21 cellular contexts compared by ENCODE assay signal in the genomic region with DNA sequence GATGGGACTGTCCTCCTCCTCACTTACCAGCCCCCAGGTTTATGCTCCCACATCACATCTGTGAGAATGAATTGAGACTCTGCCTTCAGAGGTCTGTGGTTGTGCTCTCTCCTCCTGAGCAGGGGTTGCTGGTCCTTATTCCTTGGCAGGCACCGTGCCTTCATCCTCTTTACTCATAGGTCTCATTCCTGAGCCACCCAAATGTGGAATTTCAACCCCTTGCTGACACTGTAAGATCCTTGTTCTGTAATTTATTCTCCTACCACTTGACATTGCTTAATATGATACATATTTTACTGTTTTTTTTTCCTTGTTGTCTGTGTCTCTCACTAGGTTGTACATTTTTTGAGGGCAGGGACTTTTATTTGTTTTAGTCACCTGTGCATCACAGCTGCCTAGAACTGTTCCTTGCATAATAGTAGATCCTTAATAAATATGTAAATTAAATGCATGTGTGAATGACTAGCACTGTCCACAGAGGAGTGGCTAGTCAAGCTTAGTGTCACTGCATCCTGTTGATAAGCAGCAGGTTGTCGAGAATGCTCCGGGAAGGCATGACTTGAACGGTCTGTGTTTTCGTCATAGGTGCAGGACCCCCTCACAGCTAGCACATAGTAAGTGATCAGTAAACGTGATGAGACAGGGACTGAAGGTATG.
DNase-seq lines count a peak whose midpoint lies in the region; ATAC-seq and TF ChIP-seq lines count a peak whose summit lies in the region.
"Had no signal": no experiment of that assay in that cellular context is flagged by ENCODE, and none has a peak within 500 bp of the region (broad histone marks: within the 10 kb centered on the region; RNA-seq: fewer than 3 reads in every experiment).

No MANE protein-coding gene starts in this region.

- peaks cover 0 to 6% (median 2%) of the 10 kb centered on the region in 3 donors for H3K4me1 Mint-ChIP-seq in T-cell

- peak; percentile 15 for DNase-seq in A673 (ENCODE audit: low spot score)
- DNase-seq in adipocyte (ENCODE audit: low read depth) = peak; percentile 39
- DNase-seq in fibroblast of mammary gland (ENCODE audit: low read depth) = peak; percentile 16
- no peak for DNase-seq in Right ventricle myocardium inferior (ENCODE audit: missing footprints)
- no peak for DNase-seq in activated CD4-positive, CD25-positive, alpha-beta regulatory T cell (lab: John Stamatoyannopoulos, UW)
- DNase-seq in T-cell = no peak
- DNase-seq in MM.1S = no peak
- DNase-seq: activated CD4-positive, alpha-beta memory T cell treated with anti-CD3 and anti-CD28 coated beads for 36 hours; activated T-cell treated with anti-CD3 and anti-CD28 coated beads, Interleukin-2, amount 50 U/mL, for 1 hour; brain microvascular endothelial cell; CD4-positive, CD25-positive, alpha-beta regulatory T cell; glutamatergic neuron; NCI-H2029; NCI-H446; occipital lobe; right cardiac atrium had no signal

- H3K36me3 ChIP-seq in A673 (ENCODE audit: insufficient read depth, low read length, poor library complexity, severe bottlenecking) = no peaks in the 10 kb centered on the region
- H3K36me3 ChIP-seq in HEK293 (ENCODE audit: control insufficient read depth in 2 of 2, insufficient read depth in 1 of 2, low read length in 2 of 2) = no peaks in the 10 kb centered on the region
- H3K36me3 ChIP-seq in adipocyte (ENCODE audit: control insufficient read depth, insufficient read depth, low read length, severe bottlenecking) = no peaks in the 10 kb centered on the region
- no peaks in the 10 kb centered on the region for H3K36me3 ChIP-seq in MM.1S (replicated peaks; ENCODE audit: insufficient read depth, low read length)
- H3K36me3 ChIP-seq: brain microvascular endothelial cell had no signal

- H2AFZ ChIP-seq in MM.1S (ENCODE audit: low read length) = no peak overlapping the region

- H3K4me3 Mint-ChIP-seq in T-cell = no peak overlapping the region
- H3K4me3 Mint-ChIP-seq: activated CD4-positive, alpha-beta memory T cell treated with anti-CD3 and anti-CD28 coated beads for 36 hours; CD4-positive, CD25-positive, alpha-beta regulatory T cell; dendritic cell treated with granulocyte-macrophage colony-stimulating factor and Interleukin-4, amounts not matched to agents 40 ng/mL and 50 ng/mL, for 4 days had no signal

- CTCF ChIA-PET in A673 (lab: Charles Lee) = no interaction called here
- CTCF ChIA-PET in HEK293 (lab: Yijun Ruan, JAX) = interaction anchor here (0.7 kb wide), 2 partner anchors 20 to 51 kb away, joined by 3 read pairs; no protein-coding TSS in a partner anchor
- CTCF ChIA-PET in T-cell (lab: Charles Lee) = no interaction called here

- ATAC-seq in Right ventricle myocardium inferior (no peak), T-cell (replicated peaks in 1 of 4) (no peak)
- ATAC-seq: activated naive CD4-positive, alpha-beta T cell treated with anti-CD3 and anti-CD28 coated beads, Interleukin-2, amount 50 U/mL, for 72 hours; HCT116; right cardiac atrium had no signal

- peaks cover 29% of the 10 kb centered on the region for H3K36me3 Mint-ChIP-seq in T-cell
- H3K36me3 Mint-ChIP-seq: activated naive CD4-positive, alpha-beta T cell treated with anti-CD3 and anti-CD28 coated beads, Interleukin-2, amount 50 U/mL, for 72 hours had no signal

- H3K27ac ChIP-seq in A673 (ENCODE audit: low read depth, low read length, poor library complexity, severe bottlenecking) = no peak overlapping the region
- H3K27ac ChIP-seq in HEK293 (ENCODE audit: extremely low read depth, low read depth, low read length) = no peak overlapping the region
- no peak overlapping the region for H3K27ac ChIP-seq in MM.1S (ENCODE audit: low read length)
- H3K27ac ChIP-seq: brain microvascular endothelial cell, RWPE1 had no signal

- H3K9me3 ChIP-seq in A673 (ENCODE audit: low read depth, low read length, poor library complexity, severe bottlenecking) = no peaks in the 10 kb centered on the region
- no peaks in the 10 kb centered on the region for H3K9me3 ChIP-seq in HEK293 (ENCODE audit: control insufficient read depth, insufficient read depth, low read depth, low read length)
- no peaks in the 10 kb centered on the region for H3K9me3 ChIP-seq in adipocyte (ENCODE audit: control insufficient read depth, low read length)
- H3K9me3 ChIP-seq in MM.1S (replicated peaks; ENCODE audit: insufficient read depth, low read length) = no peaks in the 10 kb centered on the region

- POLR2A ChIA-PET in A673 (lab: Charles Lee; ENCODE audit: low non-redundant PET) = no interaction called here
- POLR2A ChIA-PET in HEK293 (lab: Yijun Ruan, JAX) = no interaction called here
- POLR2A ChIA-PET in T-cell (lab: Charles Lee) = no interaction called here

- no peak overlapping the region for H3K4me2 ChIP-seq in MM.1S (ENCODE audit: low read depth, low read length)

- no peaks in the 10 kb centered on the region for H3K27me3 Mint-ChIP-seq in T-cell
- H3K27me3 Mint-ChIP-seq: activated CD4-positive, alpha-beta memory T cell treated with anti-CD3 and anti-CD28 coated beads for 36 hours; CD4-positive, CD25-positive, alpha-beta regulatory T cell; dendritic cell treated with granulocyte-macrophage colony-stimulating factor and Interleukin-4, amounts not matched to agents 40 ng/mL and 50 ng/mL, for 4 days had no signal

- no peaks in the 10 kb centered on the region for H3F3A ChIP-seq in MM.1S (ENCODE audit: insufficient read depth, low read length)

- no peaks in the 10 kb centered on the region for H3K4me1 ChIP-seq in A673 (ENCODE audit: insufficient read depth, low read length, poor library complexity, severe bottlenecking)
- H3K4me1 ChIP-seq in HEK293 (ENCODE audit: control insufficient read depth, insufficient read depth, low read length) = no peaks in the 10 kb centered on the region
- no peaks in the 10 kb centered on the region for H3K4me1 ChIP-seq in adipocyte (ENCODE audit: control insufficient read depth, insufficient read depth, low read length)
- H3K4me1 ChIP-seq in MM.1S (ENCODE audit: low read length) = no peaks in the 10 kb centered on the region

- H3K79me2 ChIP-seq in MM.1S (ENCODE audit: low read length) = no peaks in the 10 kb centered on the region

- no peaks in the 10 kb centered on the region for H3K9me3 Mint-ChIP-seq in T-cell
- H3K9me3 Mint-ChIP-seq: activated CD4-positive, alpha-beta memory T cell treated with anti-CD3 and anti-CD28 coated beads for 36 hours; activated naive CD4-positive, alpha-beta T cell treated with anti-CD3 and anti-CD28 coated beads, Interleukin-2, amount 50 U/mL, for 72 hours; dendritic cell treated with granulocyte-macrophage colony-stimulating factor and Interleukin-4, amounts not matched to agents 40 ng/mL and 50 ng/mL, for 4 days had no signal

- TF ChIP-seq CTCF in A673 (conservative IDR thresholded peaks at IDR 0.05; ENCODE audit: low read depth, low read length) = no peak
- TF ChIP-seq CTCF in HEK293 (tag by site-specific recombination; IDR thresholded peaks at IDR 0.05) = no peak
- no peak for TF ChIP-seq CTCF in fibroblast of mammary gland (conservative IDR thresholded peaks at IDR 0.05; ENCODE audit: control insufficient read depth, insufficient read depth, low read depth, low read length)
- no peak for TF ChIP-seq CTCF in MM.1S (IDR thresholded peaks at IDR 0.05; ENCODE audit: low read length)

- H3K4me3 ChIP-seq in A673 (ENCODE audit: low read depth, low read length, poor library complexity, severe bottlenecking) = no peak overlapping the region
- no peak overlapping the region for H3K4me3 ChIP-seq in HEK293 (ENCODE audit: low read depth, low read length)
- H3K4me3 ChIP-seq in adipocyte (ENCODE audit: low read length) = no peak overlapping the region
- H3K4me3 ChIP-seq in fibroblast of mammary gland (ENCODE audit: control insufficient read depth, low read depth, low read length) = no peak overlapping the region
- no peak overlapping the region for H3K4me3 ChIP-seq in MM.1S (ENCODE audit: low read length)

- H3K27ac Mint-ChIP-seq in T-cell = no peak overlapping the region
- H3K27ac Mint-ChIP-seq: activated CD4-positive, alpha-beta memory T cell treated with anti-CD3 and anti-CD28 coated beads for 36 hours; activated naive CD4-positive, alpha-beta T cell treated with anti-CD3 and anti-CD28 coated beads, Interleukin-2, amount 50 U/mL, for 72 hours; CD4-positive, CD25-positive, alpha-beta regulatory T cell; dendritic cell treated with granulocyte-macrophage colony-stimulating factor and Interleukin-4, amounts not matched to agents 40 ng/mL and 50 ng/mL, for 4 days had no signal

- BruUV-seq in A673 (replicated peaks; lab: Mats Ljungman, UMichigan) = no TSS peak

- no peaks in the 10 kb centered on the region for H4K20me1 ChIP-seq in MM.1S (ENCODE audit: insufficient read depth, low read length)

- H3K9me2 ChIP-seq in MM.1S (replicated peaks; ENCODE audit: insufficient read depth, low read length) = no peaks in the 10 kb centered on the region

- H3K27me3 ChIP-seq in A673 (replicated peaks; ENCODE audit: insufficient read depth, low read depth, low read length, poor library complexity) (no peaks in the 10 kb centered on the region), adipocyte (replicated peaks; ENCODE audit: control insufficient read depth, insufficient read depth, low read length) (no peaks in the 10 kb centered on the region), MM.1S (replicated peaks; ENCODE audit: insufficient read depth, low read length) (no peaks in the 10 kb centered on the region)
- H3K27me3 ChIP-seq: brain microvascular endothelial cell had no signal

- H3K9ac ChIP-seq in adipocyte (ENCODE audit: low read length) (no peak overlapping the region), MM.1S (ENCODE audit: low read length) (no peak overlapping the region)

- intact Hi-C loops in A673 (cut with micrococcal nuclease; ENCODE audit: unreplicated experiment) = no loop called here
- intact Hi-C loops in Right ventricle myocardium inferior (cut with DNase I) = loop anchor here (5.0 kb wide), 1 partner anchor 41 kb away; no protein-coding TSS in a partner anchor

TF ChIP-seq in HEK293, 187 proteins besides CTCF, POLR2A, EP300 and RAD21:
- no peak for TF ChIP-seq RBAK (tag by site-specific recombination; IDR thresholded peaks at IDR 0.05)
- TF ChIP-seq ZNF311 (tag by site-specific recombination; IDR thresholded peaks at IDR 0.05; ENCODE audit: borderline replicate concordance) = no peak
- 0 out of 2 replicates have a peak, but pooled peaks have one; percentile 52 for TF ChIP-seq EGR2 (tag by site-specific recombination; IDR thresholded peaks at IDR 0.05; ENCODE audit: low read depth)
- no peak for TF ChIP-seq ZNF157 (tag by site-specific recombination; IDR thresholded peaks at IDR 0.05)

Comparison
In these comparisons a context has a peak if more than half of its experiments do, and no peak if none do; other contexts are left out.
1. DNase-seq: peak in A673 (single experiment), adipocyte (single experiment) and fibroblast of mammary gland (single experiment); none in Right ventricle myocardium inferior (single experiment), activated CD4-positive, CD25-positive, alpha-beta regulatory T cell (0 of 4), T-cell (0 of 34) and MM.1S (single experiment).